Comparison of ENCODE assay signal across 21 cellular contexts in genomic region chr1:218676991-218677390, GRCh38.
DNase-seq lines count a peak whose midpoint lies in the region; ATAC-seq and TF ChIP-seq lines count a peak whose summit lies in the region.
"Had no signal": no experiment of that assay in that cellular context is flagged by ENCODE, and none has a peak within 500 bp of the region (broad histone marks: within the 10 kb centered on the region; RNA-seq: fewer than 3 reads in every experiment).

No MANE protein-coding gene starts in this region.

- H3K4me1 ChIP-seq in mesodermal cell (ENCODE audit: control insufficient read depth, insufficient read depth, low read length, poor library complexity, severe bottlenecking) (peaks cover 45% of the 10 kb centered on the region), smooth muscle cell (ENCODE audit: low read depth) (peaks cover 21% of the 10 kb centered on the region)

- no peaks in the 10 kb centered on the region for H3K36me3 ChIP-seq in mesodermal cell (ENCODE audit: control insufficient read depth, insufficient read depth, low read length)
- no peaks in the 10 kb centered on the region for H3K36me3 ChIP-seq in smooth muscle cell (ENCODE audit: low read depth)
- no peaks in the 10 kb centered on the region for H3K36me3 ChIP-seq in H7 (replicated peaks; ENCODE audit: control insufficient read depth, insufficient read depth, low read length)

- no peak overlapping the region for H2AFZ ChIP-seq in smooth muscle cell (ENCODE audit: low read depth)

- no peak for ATAC-seq in GM18498 (IDR thresholded peaks at IDR 0.05; ENCODE audit: unreplicated experiment)
- ATAC-seq in HG03039 (IDR thresholded peaks at IDR 0.05; ENCODE audit: unreplicated experiment), result no peak

- H3K79me2 ChIP-seq in smooth muscle cell (ENCODE audit: low read depth), result no peaks in the 10 kb centered on the region

- WGBS in mesodermal cell (ENCODE audit: insufficient coverage in 2 of 2), 2 experiments, result 77 to 88% methylated on average over 6 to 7 of the region's 7 CpGs
- 16% methylated on average over 7 of the region's 7 CpGs for WGBS in smooth muscle cell (ENCODE audit: low lambda C conversion rate)

- no peak overlapping the region for H3K9ac ChIP-seq in smooth muscle cell (ENCODE audit: low read depth)
- H3K9ac ChIP-seq: SK-N-SH had no signal

- H3F3A ChIP-seq in smooth muscle cell (ENCODE audit: low read depth), result peaks cover 6% of the 10 kb centered on the region

- DNase-seq in M059J (ENCODE audit: low read depth) (peak; percentile 46), astrocyte of the spinal cord (ENCODE audit: low read depth, low spot score) (peak; percentile 50), smooth muscle cell (lab: John Stamatoyannopoulos, UW; ENCODE audit: unreplicated experiment) (no peak), H7 (no peak), UCSD-AML1 (lab: John Stamatoyannopoulos, UW; ENCODE audit: unreplicated experiment) (no peak)
- DNase-seq: ACHN; C1 segment of cervical spinal cord; HCEC 1CT; KG1; NCI-H1048; NCI-H1436 treated with DMSO at 0.1 percent for 48 hours; NCI-H2029 treated with DMSO at 0.1 percent for 48 hours; NCI-H2171; NCI-H446; NCI-H69; NK-92 treated with Interleukin-12 subunit alpha and Interleukin-12 subunit beta, amount 100 ng/mL, for 24 hours; SHP77; SK-N-SH had no signal

- H3K4me2 ChIP-seq in smooth muscle cell, result peak overlapping the region; percentile 27
- H3K4me2 ChIP-seq: SK-N-SH had no signal

- H3K27me3 ChIP-seq in smooth muscle cell (ENCODE audit: low read depth) (no peaks in the 10 kb centered on the region), H7 (ENCODE audit: control insufficient read depth, insufficient read depth, low read length) (no peaks in the 10 kb centered on the region)

- H3K27ac ChIP-seq in mesodermal cell (ENCODE audit: low read depth, low read length, severe bottlenecking) (peak overlapping the region; percentile 13), smooth muscle cell (ENCODE audit: low read depth) (peak overlapping the region; percentile 14)

- in situ Hi-C loops in astrocyte of the spinal cord (cut with HindIII; ENCODE audit: low sequenced_read_pairs), result no loop called here

- no peak for TF ChIP-seq CTCF in astrocyte of the spinal cord (IDR thresholded peaks at IDR 0.05; ENCODE audit: low read depth, low read length)
- no peak for TF ChIP-seq CTCF in smooth muscle cell (IDR thresholded peaks at IDR 0.05; ENCODE audit: borderline replicate concordance, insufficient read depth, poor library complexity, severe bottlenecking)

- H3K4me3 ChIP-seq in astrocyte of the spinal cord (ENCODE audit: low read depth, low read length) (no peak overlapping the region), mesodermal cell (ENCODE audit: extremely low read depth, insufficient read depth, low read length, poor library complexity, severe bottlenecking) (no peak overlapping the region), smooth muscle cell (no peak overlapping the region), H7 (ENCODE audit: insufficient read depth, low read depth, low read length) (no peak overlapping the region)

- no peaks in the 10 kb centered on the region for H4K20me1 ChIP-seq in smooth muscle cell (ENCODE audit: low read depth)

- H3K9me3 ChIP-seq in mesodermal cell (ENCODE audit: control insufficient read depth, low read length), result peaks cover 6% of the 10 kb centered on the region
- H3K9me3 ChIP-seq in smooth muscle cell (replicated peaks; ENCODE audit: low read depth), result no peaks in the 10 kb centered on the region
- H3K9me3 ChIP-seq: SK-N-SH had no signal

Comparison
In these comparisons a context has a peak if more than half of its experiments do, and no peak if none do; other contexts are left out.
1. DNase-seq: peak in M059J (single experiment) and astrocyte of the spinal cord (single experiment); none in smooth muscle cell (single experiment), H7 (single experiment) and UCSD-AML1 (single experiment).